ENCODE assay signal across 8 cellular contexts in the genomic region with DNA sequence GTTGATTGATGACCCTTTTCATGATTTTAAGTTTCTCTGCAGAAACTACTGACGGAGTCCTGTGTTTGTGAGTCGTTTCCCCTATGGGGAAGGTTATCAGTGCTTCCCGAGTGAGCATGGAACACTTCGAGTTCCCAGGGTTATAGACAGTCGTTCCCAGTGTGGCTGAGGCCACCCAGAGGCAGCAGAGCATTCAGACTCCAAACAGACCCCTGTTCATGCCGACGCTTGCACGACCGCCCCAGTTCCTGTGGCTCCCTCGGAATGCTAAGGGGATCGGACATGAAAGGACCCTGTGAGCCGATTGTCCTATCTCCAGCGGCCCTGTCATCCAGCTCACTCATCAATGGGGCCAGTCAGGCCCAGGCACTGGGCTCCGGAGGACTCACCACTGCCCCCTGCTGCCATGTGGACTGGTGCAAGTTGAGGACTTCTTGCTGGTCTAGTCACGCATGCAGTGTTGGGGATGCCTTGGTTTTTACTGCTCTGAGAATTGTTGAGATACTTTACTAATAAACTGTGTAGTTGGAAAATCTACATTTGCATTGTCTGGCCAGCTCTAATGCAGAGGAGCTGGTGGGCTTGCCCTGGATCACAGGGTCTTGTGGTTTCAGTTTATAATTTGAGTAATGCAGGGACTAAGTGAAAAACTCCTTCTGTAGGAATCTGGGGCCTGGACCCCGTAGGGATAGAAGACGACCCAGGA. TPM values are rescaled to one million over a fixed set of nuclear protein-coding genes. Genes with fewer than 3 reads are reported as not detected.
DNase-seq lines count a peak whose midpoint lies in the region; ATAC-seq and TF ChIP-seq lines count a peak whose summit lies in the region.

No MANE protein-coding gene starts in this region.

- no peak overlapping the region for H3K4me2 ChIP-seq in KMS-11

- H3K79me2 ChIP-seq in KMS-11 (ENCODE audit: insufficient read depth, low read depth), result peaks cover 24% of the 10 kb centered on the region

- DNase-seq in G401 (ENCODE audit: low spot score) (peak; percentile 55), WERI-Rb-1 (peak; percentile 75), MCF 10A (ENCODE audit: unreplicated experiment) (peak; percentile 68), inferior parietal cortex (ENCODE audit: extremely low spot score) (peak; percentile 84)
- DNase-seq in stimulated activated CD4-positive, alpha-beta T cell treated with anti-CD3 and anti-CD28 coated beads, Interleukin-15, amount 100 ng/mL, for 24 hours, result peak; percentile 93

- peaks cover 6% of the 10 kb centered on the region for H3K4me1 ChIP-seq in KMS-11 (ENCODE audit: low read depth, poor library complexity, severe bottlenecking)

- no peak overlapping the region for H3K9ac ChIP-seq in KMS-11

- H3K36me3 Mint-ChIP-seq in MCF 10A (ENCODE audit: insufficient read depth, unreplicated experiment), result peaks cover 53% of the 10 kb centered on the region

- no peak overlapping the region for H3K4me3 Mint-ChIP-seq in MCF 10A (ENCODE audit: unreplicated experiment)

- no TSS peak for BruUV-seq in MCF 10A (replicated peaks; lab: Mats Ljungman, UMichigan)

- POLR2A ChIA-PET in MCF 10A (lab: Yijun Ruan, JAX), result interaction anchor here (0.5 kb wide), 1 partner anchor 45 kb away, joined by 3 read pairs; no protein-coding TSS in a partner anchor

- peaks cover 12% of the 10 kb centered on the region for H3K4me1 Mint-ChIP-seq in MCF 10A (ENCODE audit: insufficient read depth, unreplicated experiment)

- H3K9me3 ChIP-seq in WERI-Rb-1 (ENCODE audit: severe bottlenecking), result no peaks in the 10 kb centered on the region

- TF ChIP-seq CTCF in KMS-11 (conservative IDR thresholded peaks at IDR 0.05; ENCODE audit: low read depth, low read length) (peak; percentile 87), WERI-Rb-1 (IDR thresholded peaks at IDR 0.05; ENCODE audit: low read depth, low read length) (peak; percentile 85), MCF 10A (IDR thresholded peaks at IDR 0.05; ENCODE audit: unreplicated experiment) (peak; percentile 52)

- peaks cover 9% of the 10 kb centered on the region; the same call in 1 of the 2 replicates for H3K36me3 ChIP-seq in KMS-11 (ENCODE audit: insufficient read depth)
- H3K36me3 ChIP-seq in WERI-Rb-1, result peaks cover 15% of the 10 kb centered on the region

- no peaks in the 10 kb centered on the region for H3K27me3 ChIP-seq in KMS-11 (ENCODE audit: insufficient read depth, low read depth)
- no peaks in the 10 kb centered on the region for H3K27me3 ChIP-seq in WERI-Rb-1 (ENCODE audit: insufficient read depth, low read depth, severe bottlenecking)

- H2AFZ ChIP-seq in KMS-11 (ENCODE audit: low read depth), result no peak overlapping the region

- no peak for ATAC-seq in GM18858 (IDR thresholded peaks at IDR 0.05; ENCODE audit: unreplicated experiment)
- ATAC-seq in GM21423 (IDR thresholded peaks at IDR 0.05; ENCODE audit: unreplicated experiment), result no peak

- in situ Hi-C loops in G401 (cut with HindIII; ENCODE audit: low sequenced_read_pairs), result no loop called here

- intact Hi-C loops in MCF 10A (cut with micrococcal nuclease), result no loop called here

- no peak overlapping the region for H3K27ac Mint-ChIP-seq in MCF 10A (ENCODE audit: low read depth, unreplicated experiment)

- H3K9me3 Mint-ChIP-seq in MCF 10A (ENCODE audit: unreplicated experiment), result no peaks in the 10 kb centered on the region

- CTCF ChIA-PET in MCF 10A (lab: Yijun Ruan, JAX), result interaction anchor here (0.6 to 1.5 kb wide), 6 partner anchors 12 to 1519 kb away, joined by 3 to 4 read pairs (median 3); no protein-coding TSS in a partner anchor

- peaks cover 9% of the 10 kb centered on the region for H4K20me1 ChIP-seq in KMS-11 (ENCODE audit: insufficient read depth)

- H3K4me3 ChIP-seq in KMS-11 (IDR thresholded peaks at IDR 0.05; ENCODE audit: insufficient read depth, low read depth, low read length), result no peak overlapping the region
- H3K4me3 ChIP-seq in WERI-Rb-1 (ENCODE audit: low read depth, low read length), result no peak overlapping the region

- H3K27me3 Mint-ChIP-seq in MCF 10A (ENCODE audit: insufficient read depth, unreplicated experiment), result no peaks in the 10 kb centered on the region

- no peak overlapping the region for H3K27ac ChIP-seq in KMS-11
- no peak overlapping the region for H3K27ac ChIP-seq in WERI-Rb-1

RNA-seq across cellular contexts. Expression of gene RPL13, which starts 3.1 kb away (rescaled TPM):
- total RNA-seq in G401 (2014; rRNA removed; shearing (Covaris generic)), result 5,258 and 7,265 TPM in 2 replicates
- 3,133 and 3,148 TPM in 2 replicates for total RNA-seq in MCF 10A (2022)

RNA-seq across cellular contexts. Expression of gene CPNE7, which starts 18.2 kb away (rescaled TPM):
- 5.1 and 17.0 TPM in 2 replicates for total RNA-seq in G401 (2014; rRNA removed; shearing (Covaris generic))
- 86.8 and 92.4 TPM in 2 replicates for total RNA-seq in MCF 10A (2022)

RNA-seq across cellular contexts. Expression of gene SPG7, which starts 49.2 kb away (rescaled TPM):
- total RNA-seq in G401 (2014; rRNA removed; shearing (Covaris generic)), result 117 and 125 TPM in 2 replicates
- total RNA-seq in MCF 10A (2022), result 82.4 and 92.3 TPM in 2 replicates

RNA-seq across cellular contexts. Expression of gene DPEP1, which starts 56.1 kb away (rescaled TPM):
- 0.55 TPM in 1 of 2 replicates, not detected in the other for total RNA-seq in G401 (2014; rRNA removed; shearing (Covaris generic))
- total RNA-seq in MCF 10A (2022), result 0.29 and 0.82 TPM in 2 replicates
